In the genomic region with DNA sequence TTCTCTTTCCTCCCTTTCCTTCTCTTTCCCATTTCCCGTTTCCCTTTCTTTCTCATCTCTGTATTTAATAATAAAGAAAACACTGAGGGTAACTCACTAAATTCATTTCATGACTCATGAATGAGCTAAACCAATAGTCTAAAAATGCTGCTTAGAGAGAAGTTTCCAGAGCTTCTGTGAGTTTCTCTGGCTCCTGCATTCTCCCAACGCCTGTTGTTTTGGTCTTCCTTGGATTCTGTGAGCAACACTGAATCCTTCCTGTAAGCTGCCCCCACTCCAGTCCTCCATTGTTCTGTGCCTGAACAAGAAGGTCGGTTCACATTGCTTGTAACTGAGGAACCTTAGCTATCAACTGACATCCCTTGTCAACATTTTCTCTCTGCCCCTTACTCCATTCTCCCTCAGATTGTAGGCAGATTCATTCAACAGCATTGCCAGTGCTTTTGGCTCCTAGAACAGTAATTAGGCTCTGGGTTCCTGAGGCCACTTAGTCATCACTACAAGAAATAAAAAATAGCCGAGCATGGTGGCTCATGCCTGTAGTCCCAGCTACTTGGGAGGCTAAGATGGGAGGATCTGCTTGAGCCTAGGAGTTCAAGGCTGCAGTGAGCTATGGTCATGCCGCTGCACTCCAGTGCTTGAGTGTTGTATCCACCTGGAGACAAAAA, we compare ENCODE assay signal across 21 cellular contexts.
DNase-seq lines count a peak whose midpoint lies in the region; ATAC-seq, FAIRE-seq and TF ChIP-seq lines count a peak whose summit lies in the region.
"Had no signal": no experiment of that assay in that cellular context is flagged by ENCODE, and none has a peak within 500 bp of the region (broad histone marks: within the 10 kb centered on the region; RNA-seq: fewer than 3 reads in every experiment).

No MANE protein-coding gene starts in this region.

- intact Hi-C loops in HCT116 (cut with micrococcal nuclease): no loop called here

- TF ChIP-seq CTCF in HCT116 (IDR thresholded peaks at IDR 0.05 in 2 of 3, conservative IDR thresholded peaks at IDR 0.05 in 1 of 3; ENCODE audit: borderline replicate concordance in 1 of 3, insufficient read depth in 1 of 3, low read depth in 2 of 3, low read length in 2 of 3): no peak
- TF ChIP-seq CTCF in astrocyte of the spinal cord (IDR thresholded peaks at IDR 0.05; ENCODE audit: low read depth, low read length): no peak

- no peak for ATAC-seq in HCT116
- no peak for ATAC-seq in stimulated activated effector memory CD8-positive, alpha-beta T cell treated with anti-CD3 and anti-CD28 coated beads, Interleukin-12 subunit alpha, Interleukin-12 subunit beta, amount 100 ng/mL, for 72 hours
- ATAC-seq in GM19463 (IDR thresholded peaks at IDR 0.05; ENCODE audit: unreplicated experiment): no peak
- ATAC-seq: esophagus mucosa, heart left ventricle, sciatic nerve had no signal

- peaks cover 16% of the 10 kb centered on the region for H3K9me3 Mint-ChIP-seq in stimulated activated effector memory CD8-positive, alpha-beta T cell treated with anti-CD3 and anti-CD28 coated beads, Interleukin-12 subunit alpha, Interleukin-12 subunit beta, amount 100 ng/mL, for 72 hours

- TF ChIP-seq RAD21 in HCT116 (IDR thresholded peaks at IDR 0.05; ENCODE audit: low read depth): no peak

- RAD21 ChIA-PET in HCT116 (lab: Charles Lee; ENCODE audit: low non-redundant PET in 1 of 2, low total read pairs in 2 of 2, uncharacterized antibody in 2 of 2, unreplicated experiment in 2 of 2): no interaction called here

- TF ChIP-seq POLR2A in HCT116 (IDR thresholded peaks at IDR 0.05; ENCODE audit: borderline replicate concordance, extremely low read depth, insufficient read depth, insufficient read length): no peak

- H3K36me3 Mint-ChIP-seq in stimulated activated effector memory CD8-positive, alpha-beta T cell treated with anti-CD3 and anti-CD28 coated beads, Interleukin-12 subunit alpha, Interleukin-12 subunit beta, amount 100 ng/mL, for 72 hours: no peaks in the 10 kb centered on the region
- H3K36me3 Mint-ChIP-seq: activated naive CD4-positive, alpha-beta T cell treated with anti-CD3 and anti-CD28 coated beads, Interleukin-2, amount 10 ng/mL, durations not matched to agents 7 days and 5 days; brain; immature natural killer cell had no signal

- H2AFZ ChIP-seq in HCT116 (ENCODE audit: low read depth, low read length, poor library complexity, severe bottlenecking): peak overlapping the region; percentile 68
- H2AFZ ChIP-seq: PC-9 had no signal

- CTCF ChIA-PET in HCT116 (lab: Charles Lee): no interaction called here

- no peak overlapping the region for H3K27ac ChIP-seq in HCT116 (ENCODE audit: low read depth, low read length)
- H3K27ac ChIP-seq: BLaER1 treated with 17β-estradiol and CSF1 and Interleukin-3, amounts not matched to agents 10 nM and 100 nM; dorsolateral prefrontal cortex; PC-9; vagina had no signal

- FAIRE-seq in urothelium cell line (lab: Jason Lieb, UNC): no peak

- DNase-seq in HCT116 (ENCODE audit: low read depth, low spot score): no peak
- peak; percentile 37 for DNase-seq in astrocyte of the spinal cord (ENCODE audit: low read depth, low spot score)
- peak; percentile 26 for DNase-seq in hepatic stellate cell (ENCODE audit: low spot score)
- no peak for DNase-seq in stimulated activated effector memory CD8-positive, alpha-beta T cell treated with anti-CD3 and anti-CD28 coated beads, Interleukin-12 subunit alpha, Interleukin-12 subunit beta, amount 100 ng/mL, for 72 hours (ENCODE audit: low spot score in 2 of 2)
- no peak for DNase-seq in urothelium cell line (ENCODE audit: low spot score)
- no peak for DNase-seq in T-helper 2 cell
- DNase-seq: activated naive CD4-positive, alpha-beta T cell treated with anti-CD3 and anti-CD28 coated beads, Interleukin-2, amount 10 ng/mL, durations not matched to agents 7 days and 5 days; dorsolateral prefrontal cortex; heart left ventricle; immature natural killer cell; MM.1S; NCI-H146; NCI-H82; PC-9; stimulated activated CD4-positive, alpha-beta T cell treated with anti-CD3 and anti-CD28 coated beads, Interleukin-2, amount 100 ng/mL, for 48 hours had no signal

- POLR2A ChIA-PET in HCT116 (lab: Charles Lee): no interaction called here

- no peak overlapping the region for H3K27ac Mint-ChIP-seq in stimulated activated effector memory CD8-positive, alpha-beta T cell treated with anti-CD3 and anti-CD28 coated beads, Interleukin-12 subunit alpha, Interleukin-12 subunit beta, amount 100 ng/mL, for 72 hours
- H3K27ac Mint-ChIP-seq: activated naive CD4-positive, alpha-beta T cell treated with anti-CD3 and anti-CD28 coated beads, Interleukin-2, amount 10 ng/mL, durations not matched to agents 7 days and 5 days; brain; immature natural killer cell had no signal

- in situ Hi-C loops in astrocyte of the spinal cord (cut with HindIII; ENCODE audit: low sequenced_read_pairs): no loop called here

- H3K4me1 Mint-ChIP-seq in stimulated activated effector memory CD8-positive, alpha-beta T cell treated with anti-CD3 and anti-CD28 coated beads, Interleukin-12 subunit alpha, Interleukin-12 subunit beta, amount 100 ng/mL, for 72 hours: no peaks in the 10 kb centered on the region
- H3K4me1 Mint-ChIP-seq: activated naive CD4-positive, alpha-beta T cell treated with anti-CD3 and anti-CD28 coated beads, Interleukin-2, amount 10 ng/mL, durations not matched to agents 7 days and 5 days; immature natural killer cell had no signal

- H3K9me2 ChIP-seq in HCT116 (ENCODE audit: insufficient read depth): no peaks in the 10 kb centered on the region

- H3K9me3 ChIP-seq in HCT116 (ENCODE audit: control insufficient read depth in 1 of 2, insufficient read depth in 1 of 2, low read depth in 1 of 2, low read length in 2 of 2): no peaks in the 10 kb centered on the region
- H3K9me3 ChIP-seq: BLaER1 treated with 17β-estradiol and CSF1 and Interleukin-3, amounts not matched to agents 10 nM and 100 nM; heart left ventricle; vagina had no signal

- no peak overlapping the region for H3K9ac ChIP-seq in HCT116 (ENCODE audit: low read length)
- H3K9ac ChIP-seq: BLaER1 treated with 17β-estradiol and CSF1 and Interleukin-3, amounts not matched to agents 10 nM and 100 nM had no signal

- no peaks in the 10 kb centered on the region for H3K27me3 ChIP-seq in HCT116 (ENCODE audit: insufficient read depth, low read length)
- H3K27me3 ChIP-seq: BLaER1 treated with 17β-estradiol and CSF1 and Interleukin-3, amounts not matched to agents 10 nM and 100 nM; dorsolateral prefrontal cortex; heart left ventricle; vagina had no signal

- no peaks in the 10 kb centered on the region for H4K20me1 ChIP-seq in HCT116 (ENCODE audit: insufficient read depth)
- H4K20me1 ChIP-seq: BLaER1 treated with 17β-estradiol and CSF1 and Interleukin-3, amounts not matched to agents 10 nM and 100 nM had no signal

- no peaks in the 10 kb centered on the region for H3K79me2 ChIP-seq in HCT116 (ENCODE audit: insufficient read depth, low read length)

- peaks cover 0 to 8% of the 10 kb centered on the region in 2 experiments; a peak in 1 of 4 replicates for H3K4me1 ChIP-seq in HCT116 (ENCODE audit: control insufficient read depth in 1 of 2, insufficient read depth in 2 of 2, low read length in 2 of 2)

- no peak overlapping the region for H3K4me2 ChIP-seq in HCT116 (ENCODE audit: low read length)
- H3K4me2 ChIP-seq: PC-9 had no signal

- no TSS peak for BruUV-seq in HCT116 (replicated peaks; lab: Mats Ljungman, UMichigan)

- H3K4me3 ChIP-seq in HCT116 (replicated peaks in 1 of 2; ENCODE audit: low read depth in 1 of 2, low read length in 2 of 2): no peak overlapping the region
- no peak overlapping the region for H3K4me3 ChIP-seq in astrocyte of the spinal cord (ENCODE audit: low read depth, low read length)
- H3K4me3 ChIP-seq: BLaER1 treated with 17β-estradiol and CSF1 and Interleukin-3, amounts not matched to agents 10 nM and 100 nM; dorsolateral prefrontal cortex; heart left ventricle; PC-9; vagina had no signal

- no peaks in the 10 kb centered on the region for H3K36me3 ChIP-seq in HCT116 (ENCODE audit: control insufficient read depth in 1 of 2, insufficient read depth in 2 of 2, low read length in 2 of 2)
- H3K36me3 ChIP-seq: BLaER1 treated with 17β-estradiol and CSF1 and Interleukin-3, amounts not matched to agents 10 nM and 100 nM; heart left ventricle; vagina had no signal

- H3K4me3 Mint-ChIP-seq in stimulated activated effector memory CD8-positive, alpha-beta T cell treated with anti-CD3 and anti-CD28 coated beads, Interleukin-12 subunit alpha, Interleukin-12 subunit beta, amount 100 ng/mL, for 72 hours: no peak overlapping the region
- H3K4me3 Mint-ChIP-seq: activated naive CD4-positive, alpha-beta T cell treated with anti-CD3 and anti-CD28 coated beads, Interleukin-2, amount 10 ng/mL, durations not matched to agents 7 days and 5 days; brain; immature natural killer cell had no signal

TF ChIP-seq in HCT116, 20 proteins besides CTCF, POLR2A, EP300 and RAD21 (continues in another document):
- no peak for TF ChIP-seq ELF1 (IDR thresholded peaks at IDR 0.05; ENCODE audit: borderline replicate concordance, low read depth)
- no peak for TF ChIP-seq SRF (IDR thresholded peaks at IDR 0.05; ENCODE audit: low read depth)
- no peak for TF ChIP-seq SP1 (IDR thresholded peaks at IDR 0.05; ENCODE audit: low read depth)
- TF ChIP-seq, protein P1, sequence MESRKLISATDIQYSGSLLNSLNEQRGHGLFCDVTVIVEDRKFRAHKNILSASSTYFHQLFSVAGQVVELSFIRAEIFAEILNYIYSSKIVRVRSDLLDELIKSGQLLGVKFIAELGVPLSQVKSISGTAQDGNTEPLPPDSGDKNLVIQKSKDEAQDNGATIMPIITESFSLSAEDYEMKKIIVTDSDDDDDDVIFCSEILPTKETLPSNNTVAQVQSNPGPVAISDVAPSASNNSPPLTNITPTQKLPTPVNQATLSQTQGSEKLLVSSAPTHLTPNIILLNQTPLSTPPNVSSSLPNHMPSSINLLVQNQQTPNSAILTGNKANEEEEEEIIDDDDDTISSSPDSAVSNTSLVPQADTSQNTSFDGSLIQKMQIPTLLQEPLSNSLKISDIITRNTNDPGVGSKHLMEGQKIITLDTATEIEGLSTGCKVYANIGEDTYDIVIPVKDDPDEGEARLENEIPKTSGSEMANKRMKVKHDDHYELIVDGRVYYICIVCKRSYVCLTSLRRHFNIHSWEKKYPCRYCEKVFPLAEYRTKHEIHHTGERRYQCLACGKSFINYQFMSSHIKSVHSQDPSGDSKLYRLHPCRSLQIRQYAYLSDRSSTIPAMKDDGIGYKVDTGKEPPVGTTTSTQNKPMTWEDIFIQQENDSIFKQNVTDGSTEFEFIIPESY (IDR thresholded peaks at IDR 0.05; ENCODE audit: extremely low read depth, insufficient replicate concordance, low read length): no peak
- TF ChIP-seq FOSL1 (IDR thresholded peaks at IDR 0.05; ENCODE audit: low read depth): no peak
- no peak for TF ChIP-seq EZH2 (IDR thresholded peaks at IDR 0.05)
- no peak for TF ChIP-seq ZFX (IDR thresholded peaks at IDR 0.05)

Comparison
In these comparisons a context has a peak if more than half of its experiments do, and no peak if none do; other contexts are left out.
1. DNase-seq: peak in astrocyte of the spinal cord (single experiment) and hepatic stellate cell (single experiment); none in HCT116 (single experiment), stimulated activated effector memory CD8-positive, alpha-beta T cell treated with anti-CD3 and anti-CD28 coated beads, Interleukin-12 subunit alpha, Interleukin-12 subunit beta, amount 100 ng/mL, for 72 hours (0 of 2), urothelium cell line (single experiment) and T-helper 2 cell (0 of 5).